14 cellular contexts compared by ENCODE assay signal in the genomic region with DNA sequence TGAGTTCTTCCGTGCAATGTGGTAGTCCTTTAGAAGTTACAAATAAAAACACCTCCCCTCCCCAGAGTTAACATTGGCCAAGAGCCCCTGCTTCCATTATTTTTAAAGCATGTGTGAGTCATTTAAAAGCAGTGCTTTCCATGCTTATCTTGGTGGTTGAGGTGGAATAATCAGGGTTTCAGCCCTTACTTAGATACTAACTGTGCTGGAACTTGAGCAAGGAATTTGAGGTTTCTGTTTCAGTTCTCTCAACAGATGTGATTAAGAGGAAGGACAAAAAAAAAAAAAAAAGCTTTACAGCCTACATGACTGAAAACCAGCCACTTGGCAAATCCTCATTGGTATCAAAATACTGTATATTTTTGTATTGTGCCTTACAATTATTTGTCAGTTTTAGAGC.
DNase-seq lines count a peak whose midpoint lies in the region; ATAC-seq lines count a peak whose summit lies in the region.
"Had no signal": no experiment of that assay in that cellular context is flagged by ENCODE, and none has a peak within 500 bp of the region (broad histone marks: within the 10 kb centered on the region; RNA-seq: fewer than 3 reads in every experiment).

No MANE protein-coding gene starts in this region.

- no peak overlapping the region for H3K56ac ChIP-seq in mesendoderm (ENCODE audit: low read length)

- peaks cover 0 to 4% (median 0%) of the 10 kb centered on the region in 4 donors for H3K4me1 Mint-ChIP-seq in naive thymus-derived CD8-positive, alpha-beta T cell

- H3K4ac ChIP-seq in mesendoderm (ENCODE audit: low read depth, low read length), result no peak overlapping the region

- H2BK120ac ChIP-seq in mesendoderm (ENCODE audit: low read depth, low read length), result no peak overlapping the region

- no peak overlapping the region for H3K4me3 ChIP-seq in mesendoderm (ENCODE audit: low read length)
- H3K4me3 ChIP-seq: HAP-1, psoas muscle had no signal

- no peak overlapping the region for H3K27ac Mint-ChIP-seq in naive thymus-derived CD8-positive, alpha-beta T cell
- H3K27ac Mint-ChIP-seq: CD14-positive monocyte had no signal

- peaks cover 2% of the 10 kb centered on the region for H3K36me3 ChIP-seq in mesendoderm (ENCODE audit: control insufficient read depth, insufficient read depth, low read length)
- H3K36me3 ChIP-seq: HAP-1 had no signal

- no peak overlapping the region for H3K23ac ChIP-seq in mesendoderm (ENCODE audit: low read length)

- H2AK5ac ChIP-seq in mesendoderm (ENCODE audit: low read length), result no peak overlapping the region

- no peaks in the 10 kb centered on the region for H3K79me1 ChIP-seq in mesendoderm (ENCODE audit: low read length)

- peak overlapping the region; percentile 14 for H2BK15ac ChIP-seq in mesendoderm (replicated peaks; ENCODE audit: low read depth)

- no peak for ATAC-seq in GM19452 (IDR thresholded peaks at IDR 0.05; ENCODE audit: unreplicated experiment)
- no peak for ATAC-seq in naive thymus-derived CD8-positive, alpha-beta T cell
- ATAC-seq: psoas muscle had no signal

- H3K27ac ChIP-seq in epithelial cell of prostate (no peak overlapping the region), mesendoderm (ENCODE audit: low read depth, low read length) (peak overlapping the region; percentile 27), caudate nucleus (ENCODE audit: low read depth, low read length) (no peak overlapping the region)
- H3K27ac ChIP-seq: HL-60, psoas muscle had no signal

- peaks cover 6% of the 10 kb centered on the region for H3K4me1 ChIP-seq in mesendoderm (ENCODE audit: control insufficient read depth, low read depth, low read length)
- H3K4me1 ChIP-seq: psoas muscle had no signal

- H4K8ac ChIP-seq in mesendoderm (ENCODE audit: low read depth, low read length), result no peak overlapping the region

- POLR2A ChIA-PET in naive thymus-derived CD8-positive, alpha-beta T cell (lab: Charles Lee), result no interaction called here

- H3K18ac ChIP-seq in mesendoderm (ENCODE audit: low read length), result peak overlapping the region; percentile 82

- H3K4me2 ChIP-seq in mesendoderm (ENCODE audit: low read length), result no peak overlapping the region

- H3K36me3 Mint-ChIP-seq in naive thymus-derived CD8-positive, alpha-beta T cell, result no peaks in the 10 kb centered on the region
- H3K36me3 Mint-ChIP-seq: CD14-positive monocyte had no signal

- H3K27me3 ChIP-seq in mesendoderm (ENCODE audit: insufficient read depth, low read length, poor library complexity), result no peaks in the 10 kb centered on the region

- WGBS in mesendoderm (ENCODE audit: extremely low coverage, insufficient coverage, low lambda C conversion rate), result no CpG with 5 or more reads among the region's 1 CpG

- H3K27me3 Mint-ChIP-seq in naive thymus-derived CD8-positive, alpha-beta T cell, result peaks cover 0 to 5% (median 3%) of the 10 kb centered on the region in 5 donors

- DNase-seq in AG08396 (ENCODE audit: low spot score) (peak; percentile 49), NAMALWA (ENCODE audit: low spot score) (peak; percentile 29), epithelial cell of prostate (ENCODE audit: low read depth, low spot score) (peak; percentile 40), mesendoderm (peak; percentile 87), caudate nucleus (lab: John Stamatoyannopoulos, UW) (no peak), activated gamma-delta T cell (lab: John Stamatoyannopoulos, UW) (no peak)
- DNase-seq in naive thymus-derived CD8-positive, alpha-beta T cell, result no peak
- DNase-seq: activated naive CD4-positive, alpha-beta T cell; NCI-H446; psoas muscle had no signal

- H3K79me2 ChIP-seq in mesendoderm (ENCODE audit: control insufficient read depth, insufficient read depth, low read length), result no peaks in the 10 kb centered on the region

- H3K9me3 Mint-ChIP-seq in naive thymus-derived CD8-positive, alpha-beta T cell, result no peaks in the 10 kb centered on the region
- H3K9me3 Mint-ChIP-seq: CD14-positive monocyte had no signal

- H2BK5ac ChIP-seq in mesendoderm (ENCODE audit: low read length), result no peak overlapping the region

- H3K9ac ChIP-seq in mesendoderm (ENCODE audit: low read length), result no peak overlapping the region

- no peak overlapping the region for H4K5ac ChIP-seq in mesendoderm (ENCODE audit: low read length)

- no peak overlapping the region for H3K4me3 Mint-ChIP-seq in naive thymus-derived CD8-positive, alpha-beta T cell
- H3K4me3 Mint-ChIP-seq: CD14-positive monocyte had no signal

Comparison
In these comparisons a context has a peak if more than half of its experiments do, and no peak if none do; other contexts are left out.
1. DNase-seq: peak in AG08396 (single experiment), NAMALWA (single experiment), epithelial cell of prostate (single experiment) and mesendoderm (single experiment); none in caudate nucleus (0 of 61), activated gamma-delta T cell (single experiment) and naive thymus-derived CD8-positive, alpha-beta T cell (0 of 10).